8 cellular contexts compared by ENCODE assay signal in genomic region chr11:69674267-69674885, GRCh38. TPM values are rescaled to one million over a fixed set of nuclear protein-coding genes. Genes with fewer than 3 reads are reported as not detected.
DNase-seq lines count a peak whose midpoint lies in the region; ATAC-seq, FAIRE-seq and TF ChIP-seq lines count a peak whose summit lies in the region.

No MANE protein-coding gene starts in this region.

- peak overlapping the region; percentile 93 for H3K4me3 Mint-ChIP-seq in endothelial cell (ENCODE audit: unreplicated experiment)
- H3K4me3 Mint-ChIP-seq in naive thymus-derived CD4-positive, alpha-beta T cell, result peak overlapping the region; percentile 91 to 97 (median 94)

- H3K9me3 ChIP-seq in naive thymus-derived CD4-positive, alpha-beta T cell (ENCODE audit: control insufficient read depth in 2 of 3, low read length in 3 of 3), result no peaks in the 10 kb centered on the region

- H3K27ac ChIP-seq in naive thymus-derived CD4-positive, alpha-beta T cell (ENCODE audit: low read depth, low read length), result peak overlapping the region; percentile 85

- H3K27ac Mint-ChIP-seq in endothelial cell (ENCODE audit: unreplicated experiment), result no peak overlapping the region
- H3K27ac Mint-ChIP-seq in naive thymus-derived CD4-positive, alpha-beta T cell, result peak overlapping the region; percentile 77 to 92 (median 87)

- H3K36me3 ChIP-seq in naive thymus-derived CD4-positive, alpha-beta T cell (ENCODE audit: control insufficient read depth in 2 of 3, insufficient read depth in 3 of 3, low read length in 3 of 3), result peaks cover 0 to 35% (median 6%) of the 10 kb centered on the region in 3 experiments

- H3K9me3 Mint-ChIP-seq in endothelial cell (ENCODE audit: unreplicated experiment), result no peaks in the 10 kb centered on the region
- H3K9me3 Mint-ChIP-seq in naive thymus-derived CD4-positive, alpha-beta T cell, result no peaks in the 10 kb centered on the region

- H3K4me3 ChIP-seq in AG04449 (ENCODE audit: low read depth, low read length), result peak overlapping the region; percentile 97
- H3K4me3 ChIP-seq in naive thymus-derived CD4-positive, alpha-beta T cell (ENCODE audit: low read length), result peak overlapping the region; percentile 75

- no peak for ATAC-seq in naive thymus-derived CD4-positive, alpha-beta T cell
- no peak for ATAC-seq in GM18870 (IDR thresholded peaks at IDR 0.05; ENCODE audit: unreplicated experiment)

- TF ChIP-seq POLR2A in H54 (IDR thresholded peaks at IDR 0.05; ENCODE audit: low read depth, low read length), result no peak

- no peak for FAIRE-seq in H54 (lab: Jason Lieb, UNC)

- H3K27me3 ChIP-seq in naive thymus-derived CD4-positive, alpha-beta T cell (ENCODE audit: control insufficient read depth in 2 of 2, insufficient read depth in 2 of 2, low read length in 2 of 2), result no peaks in the 10 kb centered on the region

- peak; percentile 53 for DNase-seq in AG04449 (ENCODE audit: low read depth, low spot score)
- DNase-seq in H54 (ENCODE audit: insufficient read length, low spot score), result peak; percentile 70
- DNase-seq in T1000 (lab: John Stamatoyannopoulos, UW), result peak; percentile 63
- no peak for DNase-seq in endothelial cell (ENCODE audit: low spot score)
- DNase-seq in naive thymus-derived CD4-positive, alpha-beta T cell, result peak in 3 of 9 donors; percentile 3 to 28 (median 26)
- no peak for DNase-seq in central memory CD4-positive, alpha-beta T cell
- DNase-seq in SIG-M5 (lab: John Stamatoyannopoulos, UW), result no peak

- TF ChIP-seq CTCF in AG04449 (IDR thresholded peaks at IDR 0.05; ENCODE audit: insufficient read depth, low read length, missing control alignments), result no peak
- no peak for TF ChIP-seq CTCF in endothelial cell (IDR thresholded peaks at IDR 0.05; ENCODE audit: unreplicated experiment)

- peaks cover 6% of the 10 kb centered on the region for H3K4me1 Mint-ChIP-seq in endothelial cell (ENCODE audit: unreplicated experiment)
- peaks cover 22 to 44% (median 32%) of the 10 kb centered on the region in 7 donors for H3K4me1 Mint-ChIP-seq in naive thymus-derived CD4-positive, alpha-beta T cell

- POLR2A ChIA-PET in AG04449 (lab: Yijun Ruan, JAX), result interaction anchor here (0.6 to 1.7 kb wide), 7 partner anchors 18 to 557 kb away, joined by 3 to 6 read pairs (median 4); no protein-coding TSS in a partner anchor
- POLR2A ChIA-PET in naive thymus-derived CD4-positive, alpha-beta T cell (lab: Charles Lee), result interaction anchor here (0.6 to 1.8 kb wide), 5 partner anchors 10 to 597 kb away, joined by 3 to 5 read pairs (median 3); no protein-coding TSS in a partner anchor

- peaks cover 6% of the 10 kb centered on the region for H3K27me3 Mint-ChIP-seq in endothelial cell (ENCODE audit: unreplicated experiment)
- H3K27me3 Mint-ChIP-seq in naive thymus-derived CD4-positive, alpha-beta T cell, result peaks cover 0 to 13% (median 0%) of the 10 kb centered on the region in 5 donors

- intact Hi-C loops in naive thymus-derived CD4-positive, alpha-beta T cell (cut with micrococcal nuclease), result loop anchor here in 1 of 2 donors (10.0 kb wide), 2 partner anchors 770 to 1780 kb away; partner anchors contain the start of genes IGHMBP2, MRPL21 and NADSYN1

- H3K36me3 Mint-ChIP-seq in endothelial cell (ENCODE audit: low read depth, unreplicated experiment), result peaks cover 9% of the 10 kb centered on the region
- H3K36me3 Mint-ChIP-seq in naive thymus-derived CD4-positive, alpha-beta T cell, result peaks cover 0 to 5% (median 0%) of the 10 kb centered on the region in 5 donors

- CTCF ChIA-PET in AG04449 (lab: Yijun Ruan, JAX), result interaction anchor here (0.8 to 3.0 kb wide), 12 partner anchors 10 to 630 kb away, joined by 3 to 16 read pairs (median 4); no protein-coding TSS in a partner anchor
- CTCF ChIA-PET in naive thymus-derived CD4-positive, alpha-beta T cell (lab: Charles Lee), result interaction anchor here (0.6 to 0.7 kb wide), 2 partner anchors 124 to 1146 kb away, joined by 6 to 7 read pairs; no protein-coding TSS in a partner anchor

- peaks cover 15 to 19% of the 10 kb centered on the region in 2 donors for H3K4me1 ChIP-seq in naive thymus-derived CD4-positive, alpha-beta T cell (ENCODE audit: control insufficient read depth in 2 of 2, insufficient read depth in 2 of 2, low read length in 2 of 2)

RNA-seq across cellular contexts. Expression of gene LTO1, which starts 0.8 kb away (rescaled TPM):
- total RNA-seq in endothelial cell (ENCODE audit: unreplicated experiment), result 23.3 TPM
- 10 to 100 TPM; 32.8 to 75.6 (median 55.1) TPM for total RNA-seq in naive thymus-derived CD4-positive, alpha-beta T cell
- 10 to 100 TPM; 19.1 to 21.3 TPM for polyA plus RNA-seq in naive thymus-derived CD4-positive, alpha-beta T cell

RNA-seq across cellular contexts. Expression of gene FGF19, which starts 29.4 kb away (rescaled TPM):
- not detected for total RNA-seq in endothelial cell (ENCODE audit: unreplicated experiment)
- total RNA-seq in naive thymus-derived CD4-positive, alpha-beta T cell, result not detected
- polyA plus RNA-seq in naive thymus-derived CD4-positive, alpha-beta T cell, result not detected

RNA-seq across cellular contexts. Expression of gene CCND1, which starts 33.4 kb away (rescaled TPM):
- total RNA-seq in endothelial cell (ENCODE audit: unreplicated experiment), result 55.6 TPM
- 1 to 10 TPM in 2 of 5 experiments, under 1 TPM in 3; 0.35 to 4.0 (median 0.84) TPM for total RNA-seq in naive thymus-derived CD4-positive, alpha-beta T cell
- 1 to 10 TPM in 1 of 2 donors, under 1 TPM in 1; 0.26 to 4.9 TPM for polyA plus RNA-seq in naive thymus-derived CD4-positive, alpha-beta T cell

Comparison
In these comparisons a context has a peak if more than half of its experiments do, and no peak if none do; other contexts are left out.
1. DNase-seq: peak in AG04449 (single experiment), H54 (single experiment) and T1000 (single experiment); none in endothelial cell (single experiment), central memory CD4-positive, alpha-beta T cell (single experiment) and SIG-M5 (single experiment).
2. RNA of gene CCND1, which starts 33.4 kb away (total RNA-seq): 55.6 TPM in endothelial cell (single experiment); 0.35 to 4.0 TPM in naive thymus-derived CD4-positive, alpha-beta T cell; every median in the first group is over 10 times any median in the second.